In genomic region chr16:11410382-11411058, GRCh38 we compare ENCODE assay signal across 16 cellular contexts.
DNase-seq lines count a peak whose midpoint lies in the region; ATAC-seq, FAIRE-seq and TF ChIP-seq lines count a peak whose summit lies in the region.
"Had no signal": no experiment of that assay in that cellular context is flagged by ENCODE, and none has a peak within 500 bp of the region (broad histone marks: within the 10 kb centered on the region; RNA-seq: fewer than 3 reads in every experiment).

No MANE protein-coding gene starts in this region.

- H3K9ac ChIP-seq in BLaER1 (peak overlapping the region; percentile 40; the same call in 1 of the 2 replicates), HepG2 (ENCODE audit: insufficient read depth, low read depth, low read length) (no peak overlapping the region)

- no peak for TF ChIP-seq POLR2A in HepG2 (IDR thresholded peaks at IDR 0.05; ENCODE audit: insufficient read depth in 1 of 2, low read depth in 2 of 2, low read length in 2 of 2)

- peak; percentile 70 for DNase-seq in H4 (ENCODE audit: low spot score)
- DNase-seq in HepG2 (ENCODE audit: low spot score): no peak
- DNase-seq in DMS114 treated with DMSO at 0.1 percent for 48 hours (lab: John Stamatoyannopoulos, UW; ENCODE audit: unreplicated experiment): no peak
- DNase-seq in 8988T: no peak
- DNase-seq: activated naive CD4-positive, alpha-beta T cell treated with anti-CD3 and anti-CD28 coated beads, Interleukin-2, amount 50 U/mL, for 16 hours; KG1; kidney; NCI-H2081; stimulated activated CD4-positive, alpha-beta T cell treated with anti-CD3 and anti-CD28 coated beads, Interleukin-1b, Interleukin-23, amount 100 ng/mL, for 48 hours; SW 1271 had no signal

- TF ChIP-seq EP300 in HepG2 (IDR thresholded peaks at IDR 0.05; ENCODE audit: low read depth in 2 of 2, low read length in 2 of 2): no peak
- no peak for TF ChIP-seq EP300 in HepG2 (CRISPR knock-in tag; IDR thresholded peaks at IDR 0.05; ENCODE audit: borderline replicate concordance)

- no TSS peak for BruUV-seq in HepG2 (replicated peaks; lab: Mats Ljungman, UMichigan)

- no peaks in the 10 kb centered on the region for H3K79me2 ChIP-seq in HepG2 (ENCODE audit: insufficient read depth, low read length)

- intact Hi-C loops in HepG2 (cut with micrococcal nuclease; ENCODE audit: unreplicated experiment): no loop called here

- no peaks in the 10 kb centered on the region for H3K36me3 ChIP-seq in BLaER1
- H3K36me3 ChIP-seq in HepG2 (replicated peaks in 1 of 2; ENCODE audit: control insufficient read depth in 1 of 2, insufficient read depth in 2 of 2, low read length in 2 of 2): no peaks in the 10 kb centered on the region

- CTCF ChIA-PET in HepG2 (lab: Yijun Ruan, JAX; ENCODE audit: low intra/inter-chr PET ratio, low total read pairs): no interaction called here

- H3K4me1 ChIP-seq in BLaER1: peaks cover 62% of the 10 kb centered on the region
- H3K4me1 ChIP-seq in HepG2 (ENCODE audit: insufficient read depth, low read length): no peaks in the 10 kb centered on the region

- in situ Hi-C loops in HepG2 (cut with HindIII; ENCODE audit: extremely low pct_ligation_motif_present, low pct_unique_long_range_greater_than_20kb): loop anchor here (25.0 kb wide), 1 partner anchor 102 kb away; no protein-coding TSS in a partner anchor

- no peak overlapping the region for H2AFZ ChIP-seq in HepG2 (ENCODE audit: low read length)

- ATAC-seq in SK-N-SH treated with all-trans-retinoic acid at 6 μM for 48 hours (peak; percentile 58), HepG2 (no peak), HG03025 (IDR thresholded peaks at IDR 0.05; ENCODE audit: low FRiP score, unreplicated experiment) (no peak), GM21526 (IDR thresholded peaks at IDR 0.05; ENCODE audit: low FRiP score, unreplicated experiment) (no peak)

- peak overlapping the region; percentile 49 for H3K27ac ChIP-seq in BLaER1
- H3K27ac ChIP-seq in HepG2 (ENCODE audit: extremely low read length, insufficient read depth, low read length): no peak overlapping the region
- H3K27ac ChIP-seq: C4-2B had no signal

- H3K4me2 ChIP-seq in BLaER1: peak overlapping the region; percentile 65
- H3K4me2 ChIP-seq in HepG2 (ENCODE audit: low read depth, low read length): no peak overlapping the region

- TF ChIP-seq RAD21 in HepG2 (CRISPR knock-in tag; IDR thresholded peaks at IDR 0.05): no peak

- WGBS in HepG2 (ENCODE audit: low lambda C conversion rate): 31% methylated on average over 10 of the region's 11 CpGs

- no peaks in the 10 kb centered on the region for H4K20me1 ChIP-seq in BLaER1
- H4K20me1 ChIP-seq in HepG2 (ENCODE audit: insufficient read depth, low read length): no peaks in the 10 kb centered on the region

- no peaks in the 10 kb centered on the region for H3K27me3 ChIP-seq in BLaER1
- peaks cover 15 to 31% of the 10 kb centered on the region in 2 experiments for H3K27me3 ChIP-seq in HepG2 (ENCODE audit: control insufficient read depth in 1 of 2, insufficient read depth in 2 of 2, low read length in 2 of 2)

- H3K9me3 ChIP-seq in BLaER1: no peaks in the 10 kb centered on the region
- H3K9me3 ChIP-seq in HepG2 (ENCODE audit: low read length): no peaks in the 10 kb centered on the region

- H3K4me3 ChIP-seq in BLaER1: no peak overlapping the region
- no peak overlapping the region for H3K4me3 ChIP-seq in HepG2 (replicated peaks in 1 of 3; ENCODE audit: insufficient read depth in 1 of 3, low read depth in 2 of 3, low read length in 3 of 3)

- TF ChIP-seq CTCF in HepG2 (CRISPR knock-in tag; IDR thresholded peaks at IDR 0.05): no peak

- POLR2A ChIA-PET in HepG2 (lab: Yijun Ruan, JAX): no interaction called here

- no peak for FAIRE-seq in HepG2 (lab: Jason Lieb, UNC)
- FAIRE-seq: endometrium, kidney had no signal

TF ChIP-seq in SK-N-SH treated with all-trans-retinoic acid at 6 μM for 48 hours, 23 proteins besides CTCF, POLR2A, EP300 and RAD21:
- TF ChIP-seq PATZ1 (CRISPR knock-in tag; IDR thresholded peaks at IDR 0.05; ENCODE audit: borderline replicate concordance) (0 out of 2 replicates have a peak, but pooled peaks have one; percentile 25), CSRNP3 (CRISPR knock-in tag; IDR thresholded peaks at IDR 0.05) (no peak)

TF ChIP-seq in HepG2, 621 proteins besides CTCF, POLR2A, EP300 and RAD21:
- no peak for TF ChIP-seq ZNF720 (CRISPR knock-in tag; IDR thresholded peaks at IDR 0.05)
- 0 out of 2 replicates have a peak, but pooled peaks have one; percentile 63 for TF ChIP-seq HNRNPL (IDR thresholded peaks at IDR 0.05; ENCODE audit: low read depth, low read length)
TF ChIP-seq in HepG2: peak in this region for 1.
